In the genomic region with DNA sequence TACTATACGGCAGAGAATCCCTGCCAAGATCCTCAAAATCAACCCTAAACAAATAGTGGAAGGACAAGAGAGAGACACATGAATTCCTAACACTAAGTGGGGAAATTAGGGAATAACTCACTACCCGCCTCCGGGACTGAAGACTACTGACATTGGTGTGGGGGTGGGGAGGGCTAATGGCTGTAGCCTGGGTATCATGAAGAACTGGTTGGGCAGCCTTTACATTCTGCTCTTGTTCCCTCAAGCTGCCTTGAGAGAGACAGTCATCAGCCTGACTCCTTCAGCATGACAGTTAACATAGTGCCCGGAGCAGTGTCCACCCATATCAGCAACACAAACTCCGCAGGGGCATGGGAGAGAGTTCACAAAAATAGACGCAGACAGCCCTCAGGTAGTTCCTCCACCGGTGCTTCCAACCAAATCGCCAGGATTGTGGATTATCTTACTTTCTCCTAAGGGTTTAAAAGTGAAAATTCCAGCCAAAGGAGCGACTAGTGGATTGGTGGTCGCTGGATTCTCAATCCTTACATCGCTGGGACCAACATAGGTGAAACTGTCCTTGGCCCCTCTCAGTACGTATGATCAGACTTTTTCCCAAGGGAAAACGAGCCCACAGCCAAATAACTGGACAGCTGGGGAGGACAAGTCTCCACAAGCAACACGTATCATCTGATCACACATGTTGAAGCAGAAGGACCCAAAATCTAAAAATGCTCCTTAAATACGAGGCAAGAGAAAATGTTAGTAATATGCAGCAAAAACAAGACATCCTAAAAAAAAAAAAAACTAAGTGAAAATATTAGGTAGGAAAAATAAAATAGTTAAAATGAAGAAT, we compare ENCODE assay signal across 26 cellular contexts. TPM values are rescaled to one million over a fixed set of nuclear protein-coding genes. Genes with fewer than 3 reads are reported as not detected.
DNase-seq lines count a peak whose midpoint lies in the region; ATAC-seq and TF ChIP-seq lines count a peak whose summit lies in the region.
"Had no signal": no experiment of that assay in that cellular context is flagged by ENCODE, and none has a peak within 500 bp of the region (broad histone marks: within the 10 kb centered on the region; RNA-seq: fewer than 3 reads in every experiment).

No MANE protein-coding gene starts in this region.

- CTCF ChIA-PET in CD8-positive, alpha-beta T cell (lab: Charles Lee), result no interaction called here

- peak overlapping the region; percentile 38; the same call in 1 of the 2 replicates for H3K27ac Mint-ChIP-seq in GM23338
- no peak overlapping the region for H3K27ac Mint-ChIP-seq in CD8-positive, alpha-beta T cell
- H3K27ac Mint-ChIP-seq: activated CD8-positive, alpha-beta T cell treated with anti-CD3 and anti-CD28 coated beads for 36 hours; activated naive CD8-positive, alpha-beta T cell treated with anti-CD3 and anti-CD28 coated beads, Interleukin-2, amount 50 U/mL, for 24 hours; stimulated activated naive CD8-positive, alpha-beta T cell treated with anti-CD3 and anti-CD28 coated beads, Interleukin-15, Interleukin-2, amounts not matched to agents 100 ng/mL and 50 ng/mL, for 24 hours had no signal

- H3K4me3 Mint-ChIP-seq in GM23338, result no peak overlapping the region
- no peak overlapping the region for H3K4me3 Mint-ChIP-seq in CD8-positive, alpha-beta T cell
- H3K4me3 Mint-ChIP-seq: activated CD8-positive, alpha-beta T cell treated with anti-CD3 and anti-CD28 coated beads for 36 hours; activated naive CD8-positive, alpha-beta T cell treated with anti-CD3 and anti-CD28 coated beads, Interleukin-2, amount 50 U/mL, for 24 hours; stimulated activated naive CD8-positive, alpha-beta T cell treated with anti-CD3 and anti-CD28 coated beads, Interleukin-15, Interleukin-2, amounts not matched to agents 100 ng/mL and 50 ng/mL, for 24 hours had no signal

- intact Hi-C loops in CD8-positive, alpha-beta T cell (cut with DNase I, micrococcal nuclease), result no loop called here

- H2BK5ac ChIP-seq in trophoblast cell (ENCODE audit: low read depth, low read length, poor library complexity), result peak overlapping the region; percentile 98

- ATAC-seq in GM23338, result peak; percentile 57
- ATAC-seq in CD8-positive, alpha-beta T cell, result no peak
- ATAC-seq: activated CD8-positive, alpha-beta T cell treated with anti-CD3 and anti-CD28 coated beads for 36 hours; activated naive CD8-positive, alpha-beta T cell treated with anti-CD3 and anti-CD28 coated beads, Interleukin-2, amount 50 U/mL, for 24 hours; K562 had no signal

- H3K14ac ChIP-seq in trophoblast cell (ENCODE audit: low read length), result peak overlapping the region; percentile 87

- peak overlapping the region; percentile 87 for H2AK5ac ChIP-seq in trophoblast cell (ENCODE audit: low read length)

- POLR2A ChIA-PET in CD8-positive, alpha-beta T cell (lab: Charles Lee), result no interaction called here

- no peaks in the 10 kb centered on the region for H3K36me3 Mint-ChIP-seq in GM23338 (ENCODE audit: low read depth)
- no peaks in the 10 kb centered on the region for H3K36me3 Mint-ChIP-seq in CD8-positive, alpha-beta T cell

- H3K4me2 ChIP-seq in GM23338 (peak overlapping the region; percentile 64), trophoblast cell (ENCODE audit: low read length) (peak overlapping the region; percentile 51)

- H3F3A ChIP-seq in GM23338 (replicated peaks; ENCODE audit: low read depth), result no peaks in the 10 kb centered on the region

- peaks cover 33% of the 10 kb centered on the region for H3K4me1 ChIP-seq in GM23338 (ENCODE audit: insufficient read depth)
- peaks cover 8 to 9% of the 10 kb centered on the region in 2 experiments for H3K4me1 ChIP-seq in trophoblast cell (ENCODE audit: control insufficient read depth in 1 of 2, insufficient read depth in 2 of 2, low read length in 2 of 2)
- H3K4me1 ChIP-seq in CD8-positive, alpha-beta T cell (ENCODE audit: insufficient read depth, low read length), result peaks cover 7% of the 10 kb centered on the region
- H3K4me1 ChIP-seq: sigmoid colon had no signal

- H2BK12ac ChIP-seq in trophoblast cell (ENCODE audit: low read length), result peak overlapping the region; percentile 84

- no peak overlapping the region for H3K27ac ChIP-seq in GM23338 (ENCODE audit: low read depth)
- no peak overlapping the region for H3K27ac ChIP-seq in epithelial cell of prostate
- peak overlapping the region; percentile 87 for H3K27ac ChIP-seq in trophoblast cell (ENCODE audit: low read depth, low read length)
- H3K27ac ChIP-seq in CD8-positive, alpha-beta T cell (ENCODE audit: low read depth, low read length), result no peak overlapping the region
- H3K27ac ChIP-seq: sigmoid colon, tibial nerve had no signal

- H4K12ac ChIP-seq in trophoblast cell (ENCODE audit: low read depth, low read length), result no peak overlapping the region

- WGBS in trophoblast cell (ENCODE audit: extremely low coverage, insufficient coverage, insufficient read length), result no CpG with 5 or more reads among the region's 15 CpGs

- peaks cover 30% of the 10 kb centered on the region for H3K4me1 Mint-ChIP-seq in GM23338
- H3K4me1 Mint-ChIP-seq in CD8-positive, alpha-beta T cell (ENCODE audit: low read depth), result peaks cover 8% of the 10 kb centered on the region

- H3K36me3 ChIP-seq in GM23338 (ENCODE audit: insufficient read depth) (no peaks in the 10 kb centered on the region), trophoblast cell (ENCODE audit: control insufficient read depth in 1 of 2, insufficient read depth in 2 of 2, low read length in 2 of 2) (no peaks in the 10 kb centered on the region)
- H3K36me3 ChIP-seq in CD8-positive, alpha-beta T cell (ENCODE audit: insufficient read depth, low read length), result no peaks in the 10 kb centered on the region
- H3K36me3 ChIP-seq: sigmoid colon, tibial nerve had no signal

- no peak for TF ChIP-seq CTCF in GM23338 (conservative IDR thresholded peaks at IDR 0.05; ENCODE audit: low read depth in 2 of 2)
- TF ChIP-seq CTCF in CD8-positive, alpha-beta T cell (IDR thresholded peaks at IDR 0.05), result no peak

- H3K9me2 ChIP-seq in GM23338 (ENCODE audit: insufficient read depth), result no peaks in the 10 kb centered on the region

- peaks cover 6% of the 10 kb centered on the region for H3K27me3 Mint-ChIP-seq in GM23338 (ENCODE audit: insufficient read depth, low read depth, poor library complexity)
- H3K27me3 Mint-ChIP-seq in CD8-positive, alpha-beta T cell (ENCODE audit: low read depth), result peaks cover 7% of the 10 kb centered on the region

- H4K91ac ChIP-seq in trophoblast cell (ENCODE audit: low read depth, low read length), result peak overlapping the region; percentile 92

- H3K23ac ChIP-seq in trophoblast cell (ENCODE audit: low read length), result no peak overlapping the region

- no peaks in the 10 kb centered on the region for H3K9me3 Mint-ChIP-seq in GM23338
- no peaks in the 10 kb centered on the region for H3K9me3 Mint-ChIP-seq in CD8-positive, alpha-beta T cell
- H3K9me3 Mint-ChIP-seq: activated CD8-positive, alpha-beta T cell treated with anti-CD3 and anti-CD28 coated beads for 36 hours; activated naive CD8-positive, alpha-beta T cell treated with anti-CD3 and anti-CD28 coated beads, Interleukin-2, amount 50 U/mL, for 24 hours; stimulated activated naive CD8-positive, alpha-beta T cell treated with anti-CD3 and anti-CD28 coated beads, Interleukin-15, Interleukin-2, amounts not matched to agents 100 ng/mL and 50 ng/mL, for 24 hours had no signal

- H3K4ac ChIP-seq in trophoblast cell (ENCODE audit: low read depth, low read length), result no peak overlapping the region

- H2BK120ac ChIP-seq in trophoblast cell (ENCODE audit: insufficient read depth, low read length, poor library complexity), result peak overlapping the region; percentile 92

- H3K79me2 ChIP-seq in GM23338 (replicated peaks; ENCODE audit: insufficient read depth) (no peaks in the 10 kb centered on the region), trophoblast cell (ENCODE audit: control insufficient read depth, insufficient read depth, low read length, poor library complexity) (peaks cover 2% of the 10 kb centered on the region)

- peak overlapping the region; percentile 61 for H4K8ac ChIP-seq in trophoblast cell (ENCODE audit: low read depth, low read length)

- no peak overlapping the region for H3K9ac ChIP-seq in trophoblast cell (ENCODE audit: low read length)

- H3K9me3 ChIP-seq in trophoblast cell (ENCODE audit: insufficient read depth, low read depth, low read length), result no peaks in the 10 kb centered on the region
- H3K9me3 ChIP-seq in CD8-positive, alpha-beta T cell (ENCODE audit: low read length), result no peaks in the 10 kb centered on the region
- H3K9me3 ChIP-seq: sigmoid colon, tibial nerve had no signal

- H3K27me3 ChIP-seq in GM23338 (ENCODE audit: insufficient read depth) (no peaks in the 10 kb centered on the region), trophoblast cell (ENCODE audit: insufficient read depth, low read length) (no peaks in the 10 kb centered on the region)
- no peaks in the 10 kb centered on the region for H3K27me3 ChIP-seq in CD8-positive, alpha-beta T cell (ENCODE audit: insufficient read depth, low read length)
- H3K27me3 ChIP-seq: sigmoid colon, tibial nerve had no signal

- peak; percentile 26 for DNase-seq in GM23338 (ENCODE audit: low spot score)
- peak; percentile 54 for DNase-seq in NCI-H2171 treated with DMSO at 0.1 percent for 48 hours (lab: John Stamatoyannopoulos, UW)
- DNase-seq in epithelial cell of prostate (ENCODE audit: low read depth, low spot score), result peak; percentile 57
- peak; percentile 98 to 99 for DNase-seq in trophoblast cell
- no peak for DNase-seq in D341Med (ENCODE audit: low spot score)
- no peak for DNase-seq in CD8-positive, alpha-beta T cell
- DNase-seq in NCI-H82 treated with DMSO at 0.1 percent for 48 hours (lab: John Stamatoyannopoulos, UW; ENCODE audit: unreplicated experiment), result no peak
- DNase-seq in hypothalamus (lab: John Stamatoyannopoulos, UW), result no peak
- DNase-seq: activated CD8-positive, alpha-beta T cell treated with anti-CD3 and anti-CD28 coated beads for 36 hours; activated effector memory CD4-positive, alpha-beta T cell treated with Interleukin-2 at 50 U/mL for 16 hours; activated naive CD8-positive, alpha-beta T cell treated with anti-CD3 and anti-CD28 coated beads, Interleukin-2, amount 50 U/mL, for 24 hours; activated T-cell treated with anti-CD3 and anti-CD28 coated beads for 4 hours; DMS153; erythroblast; foreskin fibroblast; GF-D8; NCI-H1417 treated with DMSO at 0.1 percent for 48 hours; NCI-H69; sigmoid colon; stimulated activated CD4-positive, alpha-beta T cell treated with anti-CD3 and anti-CD28 coated beads, Interleukin-15, amount 100 ng/mL, for 24 hours had no signal

- H2AFZ ChIP-seq in GM23338 (peak overlapping the region; percentile 53), trophoblast cell (ENCODE audit: insufficient read depth, low read length, poor library complexity) (peak overlapping the region; percentile 37)

- H4K20me1 ChIP-seq in GM23338 (replicated peaks; ENCODE audit: insufficient read depth), result no peaks in the 10 kb centered on the region

- peak overlapping the region; percentile 72 for H3K18ac ChIP-seq in trophoblast cell (ENCODE audit: low read length)

- H3K79me1 ChIP-seq in trophoblast cell (ENCODE audit: low read length), result peaks cover 11% of the 10 kb centered on the region

- H3K4me3 ChIP-seq in GM23338 (no peak overlapping the region), trophoblast cell (ENCODE audit: low read depth, low read length) (no peak overlapping the region)
- H3K4me3 ChIP-seq in CD8-positive, alpha-beta T cell (ENCODE audit: low read depth, low read length), result no peak overlapping the region
- H3K4me3 ChIP-seq: K562, lung, sigmoid colon, tibial nerve had no signal

RNA-seq across cellular contexts. Expression of gene TMEM254, which starts 22.6 kb away (rescaled TPM):
- total RNA-seq in GM23338 (2014; rRNA removed; shearing (Covaris generic)), result 21.1 and 21.2 TPM in 2 replicates
- 21.1 and 21.5 TPM in 2 replicates for polyA plus RNA-seq in GM23338 (2016; fragmentation: Nextera tagmentation; extraction: Ambion mirVana)
- polyA plus RNA-seq in trophoblast cell (2013), result 19.2 and 20.4 TPM in 2 replicates
- 1 to 10 TPM; 3.5 to 4.0 TPM for total RNA-seq in CD8-positive, alpha-beta T cell

RNA-seq across cellular contexts. Expression of gene PLAC9, which starts 31.5 kb away (rescaled TPM):
- 0.89 and 1.1 TPM in 2 replicates for total RNA-seq in GM23338 (2014; rRNA removed; shearing (Covaris generic))
- 11.0 and 14.4 TPM in 2 replicates for polyA plus RNA-seq in GM23338 (2016; fragmentation: Nextera tagmentation; extraction: Ambion mirVana)
- 12.4 and 12.5 TPM in 2 replicates for polyA plus RNA-seq in trophoblast cell (2013)
- total RNA-seq in CD8-positive, alpha-beta T cell, result not detected
- total RNA-seq: activated CD8-positive, alpha-beta T cell treated with anti-CD3 and anti-CD28 coated beads for 36 hours; HT-29; K562; kidney epithelial cell had no signal
- polyA plus RNA-seq: K562 had no signal

Comparison
In these comparisons a context has a peak if more than half of its experiments do, and no peak if none do; other contexts are left out.
1. DNase-seq: peak in GM23338 (single experiment), NCI-H2171 treated with DMSO at 0.1 percent for 48 hours (single experiment), epithelial cell of prostate (single experiment) and trophoblast cell (2 of 2); none in D341Med (single experiment), CD8-positive, alpha-beta T cell (0 of 7), NCI-H82 treated with DMSO at 0.1 percent for 48 hours (single experiment) and hypothalamus (0 of 51).